ENCODE assay signal across 9 cellular contexts in the genomic region with DNA sequence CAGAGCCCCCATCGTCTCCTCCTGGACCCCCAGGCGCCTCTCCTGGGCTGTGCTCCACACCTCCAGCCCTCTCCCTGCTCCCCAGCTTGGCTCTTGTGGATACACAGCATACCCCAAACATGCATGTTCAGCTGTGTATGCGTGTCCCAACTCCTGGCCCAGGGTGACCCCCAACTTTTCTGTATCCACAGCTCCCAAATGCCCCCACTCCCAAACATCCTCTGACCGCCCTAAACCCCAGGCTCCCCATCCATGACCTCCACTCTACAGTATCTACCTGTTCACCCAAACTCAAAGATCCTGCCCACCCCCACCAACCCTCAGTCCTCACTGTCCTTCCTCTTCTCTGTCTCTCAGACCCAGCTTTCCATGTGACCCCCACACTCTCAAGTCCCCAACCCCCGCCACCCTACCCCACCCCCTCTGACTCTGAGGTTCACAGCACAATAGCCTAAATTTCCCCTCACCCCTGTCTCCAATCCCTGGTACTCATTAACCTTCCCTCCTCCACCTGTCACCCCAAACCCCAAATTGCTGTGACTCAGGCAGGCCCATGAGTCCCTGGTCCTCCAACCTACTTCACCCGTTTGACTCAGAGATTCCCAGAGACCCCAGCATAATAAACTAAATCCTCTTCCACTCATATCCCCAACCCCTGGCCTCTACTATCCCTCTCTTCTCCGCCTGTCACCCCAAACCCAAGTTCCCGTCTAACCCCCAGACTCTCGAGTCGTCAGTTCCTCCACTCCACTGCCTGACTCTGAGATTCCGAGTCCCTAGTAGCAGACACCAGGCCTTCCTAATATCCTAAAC. TPM values are rescaled to one million over a fixed set of nuclear protein-coding genes. Genes with fewer than 3 reads are reported as not detected.
DNase-seq lines count a peak whose midpoint lies in the region; ATAC-seq, FAIRE-seq and TF ChIP-seq lines count a peak whose summit lies in the region.
"Had no signal": no experiment of that assay in that cellular context is flagged by ENCODE, and none has a peak within 500 bp of the region (broad histone marks: within the 10 kb centered on the region; RNA-seq: fewer than 3 reads in every experiment).

No MANE protein-coding gene starts in this region.

- H3K79me2 ChIP-seq in HCT116 (ENCODE audit: insufficient read depth, low read length) (peaks cover 61% of the 10 kb centered on the region), hepatocyte (peaks cover 67% of the 10 kb centered on the region)

- no peaks in the 10 kb centered on the region for H3K9me2 ChIP-seq in HCT116 (ENCODE audit: insufficient read depth)
- no peaks in the 10 kb centered on the region for H3K9me2 ChIP-seq in hepatocyte (replicated peaks; ENCODE audit: insufficient read depth)

- peak overlapping the region; percentile 89 for H3K4me3 Mint-ChIP-seq in activated CD8-positive, alpha-beta T cell treated with anti-CD3 and anti-CD28 coated beads, Interleukin-2, amount 10 ng/mL, durations not matched to agents 7 days and 5 days

- DNase-seq in HCT116 (ENCODE audit: low read depth, low spot score): no peak
- DNase-seq in activated CD8-positive, alpha-beta T cell treated with anti-CD3 and anti-CD28 coated beads, Interleukin-2, amount 10 ng/mL, durations not matched to agents 7 days and 5 days: peak; percentile 31
- DNase-seq in hepatocyte (ENCODE audit: low spot score): peak; percentile 5
- no peak for DNase-seq in small intestine
- DNase-seq in NCI-H524 (lab: John Stamatoyannopoulos, UW): no peak
- DNase-seq in HEK293T (ENCODE audit: extremely low spot score): no peak

- H3K27me3 ChIP-seq in HCT116 (ENCODE audit: insufficient read depth, low read length): no peaks in the 10 kb centered on the region
- H3K27me3 ChIP-seq in hepatocyte: no peaks in the 10 kb centered on the region
- no peaks in the 10 kb centered on the region for H3K27me3 ChIP-seq in small intestine (ENCODE audit: control insufficient read depth in 2 of 2, insufficient read depth in 2 of 2, low read length in 2 of 2)

- H3K4me1 ChIP-seq in HCT116 (ENCODE audit: control insufficient read depth in 1 of 2, insufficient read depth in 2 of 2, low read length in 2 of 2): peaks cover 26 to 52% of the 10 kb centered on the region in 2 experiments
- peaks cover 27% of the 10 kb centered on the region for H3K4me1 ChIP-seq in hepatocyte (ENCODE audit: insufficient read depth)
- peaks cover 4 to 5% of the 10 kb centered on the region in 2 donors for H3K4me1 ChIP-seq in small intestine (ENCODE audit: control insufficient read depth in 2 of 2, insufficient read depth in 1 of 2, low read depth in 1 of 2, low read length in 1 of 2)

- H3K9ac ChIP-seq in HCT116 (ENCODE audit: low read length): peak overlapping the region; percentile 94

- no peak for ATAC-seq in HCT116
- no peak for ATAC-seq in activated CD8-positive, alpha-beta T cell treated with anti-CD3 and anti-CD28 coated beads, Interleukin-2, amount 10 ng/mL, durations not matched to agents 7 days and 5 days
- no peak for ATAC-seq in GM21717 (IDR thresholded peaks at IDR 0.05; ENCODE audit: unreplicated experiment)
- ATAC-seq in GM19467 (IDR thresholded peaks at IDR 0.05; ENCODE audit: unreplicated experiment): no peak

- TF ChIP-seq RAD21 in HCT116 (IDR thresholded peaks at IDR 0.05; ENCODE audit: low read depth): no peak

- TF ChIP-seq POLR2A in HCT116 (IDR thresholded peaks at IDR 0.05; ENCODE audit: borderline replicate concordance, extremely low read depth, insufficient read depth, insufficient read length): no peak

- no TSS peak for BruUV-seq in HCT116 (replicated peaks; lab: Mats Ljungman, UMichigan)

- H4K20me1 ChIP-seq in HCT116 (ENCODE audit: insufficient read depth) (no peaks in the 10 kb centered on the region), hepatocyte (ENCODE audit: insufficient read depth, poor library complexity, severe bottlenecking) (no peaks in the 10 kb centered on the region)

- CTCF ChIA-PET in HCT116 (lab: Charles Lee) (no interaction called here), HEK293T (lab: Yijun Ruan, JAX) (no interaction called here)
- CTCF ChIA-PET in activated CD8-positive, alpha-beta T cell treated with anti-CD3 and anti-CD28 coated beads, Interleukin-2, amount 10 ng/mL, durations not matched to agents 7 days and 5 days (lab: Charles Lee): interaction anchor here (1.3 kb wide), 1 partner anchor 37 kb away, joined by 5 read pairs; no protein-coding TSS in a partner anchor

- peaks cover 67% of the 10 kb centered on the region for H3K4me1 Mint-ChIP-seq in activated CD8-positive, alpha-beta T cell treated with anti-CD3 and anti-CD28 coated beads, Interleukin-2, amount 10 ng/mL, durations not matched to agents 7 days and 5 days (ENCODE audit: low read depth)

- H3K36me3 ChIP-seq in HCT116 (ENCODE audit: control insufficient read depth in 1 of 2, insufficient read depth in 2 of 2, low read length in 2 of 2) (peaks cover 10 to 20% of the 10 kb centered on the region in 2 experiments; a peak in 2 of 4 replicates), hepatocyte (replicated peaks; ENCODE audit: insufficient read depth, low read depth) (no peaks in the 10 kb centered on the region), small intestine (ENCODE audit: control insufficient read depth in 2 of 2, insufficient read depth in 2 of 2, low read length in 2 of 2) (peaks cover 3 to 13% of the 10 kb centered on the region in 2 donors)

- H3K27ac ChIP-seq in HCT116 (ENCODE audit: low read depth, low read length) (peak overlapping the region; percentile 98), hepatocyte (peak overlapping the region; percentile 96), small intestine (ENCODE audit: low read depth in 1 of 2, low read length in 1 of 2) (peak overlapping the region; percentile 86 to 99)

- H3K9me3 Mint-ChIP-seq in activated CD8-positive, alpha-beta T cell treated with anti-CD3 and anti-CD28 coated beads, Interleukin-2, amount 10 ng/mL, durations not matched to agents 7 days and 5 days (ENCODE audit: insufficient read depth): no peaks in the 10 kb centered on the region

- H3K9me3 ChIP-seq in HCT116 (ENCODE audit: control insufficient read depth in 1 of 2, insufficient read depth in 1 of 2, low read depth in 1 of 2, low read length in 2 of 2) (no peaks in the 10 kb centered on the region), hepatocyte (ENCODE audit: low read depth) (no peaks in the 10 kb centered on the region), small intestine (ENCODE audit: control insufficient read depth, low read depth) (no peaks in the 10 kb centered on the region)

- intact Hi-C loops in HCT116 (cut with micrococcal nuclease): no loop called here

- RAD21 ChIA-PET in HCT116 (lab: Charles Lee; ENCODE audit: low non-redundant PET in 1 of 2, low total read pairs in 2 of 2, uncharacterized antibody in 2 of 2, unreplicated experiment in 2 of 2): no interaction called here

- H3K4me2 ChIP-seq in HCT116 (ENCODE audit: low read length) (peak overlapping the region; percentile 92), hepatocyte (peak overlapping the region; percentile 94)

- FAIRE-seq in small intestine (lab: Jason Lieb, UNC): no peak
- FAIRE-seq: endometrium had no signal

- H3K4me3 ChIP-seq in HCT116 (replicated peaks in 1 of 2; ENCODE audit: low read depth in 1 of 2, low read length in 2 of 2) (peak overlapping the region; percentile 74 to 99), hepatocyte (peak overlapping the region; percentile 78), small intestine (ENCODE audit: low read depth in 1 of 2, low read length in 2 of 2) (peak overlapping the region; percentile 65 to 86)

- POLR2A ChIA-PET in HCT116 (lab: Charles Lee) (no interaction called here), HEK293T (lab: Yijun Ruan, JAX) (interaction anchor here (0.8 to 5.4 kb wide), 7 partner anchors 8 to 37 kb away, joined by 3 to 58 read pairs (median 5); a partner anchor contains a TSS)
- POLR2A ChIA-PET in activated CD8-positive, alpha-beta T cell treated with anti-CD3 and anti-CD28 coated beads, Interleukin-2, amount 10 ng/mL, durations not matched to agents 7 days and 5 days (lab: Charles Lee): interaction anchor here (0.9 to 1.5 kb wide), 4 partner anchors 12 to 43 kb away, joined by 3 to 5 read pairs (median 4); a partner anchor contains a TSS

- WGBS in hepatocyte (ENCODE audit: low lambda C conversion rate, missing lambda C conversion rate): 44% methylated on average over 8 of the region's 11 CpGs
- WGBS in small intestine, 3 donors: 18 to 25% (median 20%) methylated on average over 10 to 11 of the region's 11 CpGs

- TF ChIP-seq CTCF in HCT116 (IDR thresholded peaks at IDR 0.05 in 2 of 3, conservative IDR thresholded peaks at IDR 0.05 in 1 of 3; ENCODE audit: borderline replicate concordance in 1 of 3, insufficient read depth in 1 of 3, low read depth in 2 of 3, low read length in 2 of 3) (no peak), hepatocyte (IDR thresholded peaks at IDR 0.05; ENCODE audit: poor library complexity) (no peak)

- no peak overlapping the region for H2AFZ ChIP-seq in HCT116 (ENCODE audit: low read depth, low read length, poor library complexity, severe bottlenecking)
- no peak overlapping the region for H2AFZ ChIP-seq in hepatocyte

- H3K27ac Mint-ChIP-seq in activated CD8-positive, alpha-beta T cell treated with anti-CD3 and anti-CD28 coated beads, Interleukin-2, amount 10 ng/mL, durations not matched to agents 7 days and 5 days: peak overlapping the region; percentile 96

- H3K27me3 Mint-ChIP-seq in activated CD8-positive, alpha-beta T cell treated with anti-CD3 and anti-CD28 coated beads, Interleukin-2, amount 10 ng/mL, durations not matched to agents 7 days and 5 days (ENCODE audit: low read depth): no peaks in the 10 kb centered on the region

- H3K36me3 Mint-ChIP-seq in activated CD8-positive, alpha-beta T cell treated with anti-CD3 and anti-CD28 coated beads, Interleukin-2, amount 10 ng/mL, durations not matched to agents 7 days and 5 days (ENCODE audit: low read depth): peaks cover 63% of the 10 kb centered on the region

RNA-seq across cellular contexts. Expression of a gene that starts 1.0 kb away (rescaled TPM):
- total RNA-seq in HCT116 (2021; ENCODE audit: unreplicated experiment): 120 TPM
- polyA plus RNA-seq in HCT116 (2012): 164 and 172 TPM in 2 replicates
- total RNA-seq in activated CD8-positive, alpha-beta T cell treated with anti-CD3 and anti-CD28 coated beads, Interleukin-2, amount 10 ng/mL, durations not matched to agents 7 days and 5 days: 10 to 100 TPM; 80.7 to 94.1 TPM
- 48.5 and 54.4 TPM in 2 replicates for total RNA-seq in hepatocyte
- 111 TPM in 2 replicates for polyA plus RNA-seq in hepatocyte
- 10 to 100 TPM; 42.7 to 53.4 (median 45.7) TPM for polyA plus RNA-seq in small intestine

RNA-seq across cellular contexts. Expression of a gene that starts 2.6 kb away (rescaled TPM):
- 125 TPM for total RNA-seq in HCT116 (2021; ENCODE audit: unreplicated experiment)
- polyA plus RNA-seq in HCT116 (2012): 183 and 204 TPM in 2 replicates
- total RNA-seq in activated CD8-positive, alpha-beta T cell treated with anti-CD3 and anti-CD28 coated beads, Interleukin-2, amount 10 ng/mL, durations not matched to agents 7 days and 5 days: 100 to 1,000 TPM; 108 to 114 TPM
- total RNA-seq in hepatocyte: 88.4 and 122 TPM in 2 replicates
- 188 and 196 TPM in 2 replicates for polyA plus RNA-seq in hepatocyte
- polyA plus RNA-seq in small intestine: 100 to 1,000 TPM; 165 to 384 (median 304) TPM

RNA-seq across cellular contexts. Expression of a gene that starts 13.6 kb away (rescaled TPM):
- total RNA-seq in HCT116 (2021; ENCODE audit: unreplicated experiment): 908 TPM
- polyA plus RNA-seq in HCT116 (2012): 1,271 and 1,421 TPM in 2 replicates
- 100 to 1,000 TPM; 476 to 528 TPM for total RNA-seq in activated CD8-positive, alpha-beta T cell treated with anti-CD3 and anti-CD28 coated beads, Interleukin-2, amount 10 ng/mL, durations not matched to agents 7 days and 5 days
- total RNA-seq in hepatocyte: 189 and 191 TPM in 2 replicates
- 159 and 180 TPM in 2 replicates for polyA plus RNA-seq in hepatocyte
- polyA plus RNA-seq in small intestine: 100 to 1,000 TPM; 151 to 200 (median 155) TPM

RNA-seq across cellular contexts. Expression of a gene that starts 15.7 kb away (rescaled TPM):
- 33.0 TPM for total RNA-seq in HCT116 (2021; ENCODE audit: unreplicated experiment)
- 25.9 and 31.2 TPM in 2 replicates for polyA plus RNA-seq in HCT116 (2012)
- total RNA-seq in activated CD8-positive, alpha-beta T cell treated with anti-CD3 and anti-CD28 coated beads, Interleukin-2, amount 10 ng/mL, durations not matched to agents 7 days and 5 days: 10 to 100 TPM; 20.0 to 20.6 TPM
- 19.0 and 23.5 TPM in 2 replicates for total RNA-seq in hepatocyte
- 19.9 and 29.0 TPM in 2 replicates for polyA plus RNA-seq in hepatocyte
- polyA plus RNA-seq in small intestine: 10 to 100 TPM; 17.5 to 64.0 (median 25.7) TPM

RNA-seq across cellular contexts. Expression of a gene that starts 37.8 kb away (rescaled TPM):
- 12.0 TPM for total RNA-seq in HCT116 (2021; ENCODE audit: unreplicated experiment)
- polyA plus RNA-seq in HCT116 (2012): 10.6 and 10.8 TPM in 2 replicates
- 10 to 100 TPM; 13.9 to 16.7 TPM for total RNA-seq in activated CD8-positive, alpha-beta T cell treated with anti-CD3 and anti-CD28 coated beads, Interleukin-2, amount 10 ng/mL, durations not matched to agents 7 days and 5 days
- 3.3 and 5.4 TPM in 2 replicates for total RNA-seq in hepatocyte
- 18.5 and 21.6 TPM in 2 replicates for polyA plus RNA-seq in hepatocyte
- polyA plus RNA-seq in small intestine: 1 to 10 TPM; 4.7 to 7.9 (median 5.9) TPM

Comparison
In these comparisons a context has a peak if more than half of its experiments do, and no peak if none do; other contexts are left out.
1. DNase-seq: peak in activated CD8-positive, alpha-beta T cell treated with anti-CD3 and anti-CD28 coated beads, Interleukin-2, amount 10 ng/mL, durations not matched to agents 7 days and 5 days (single experiment) and hepatocyte (single experiment); none in HCT116 (single experiment), small intestine (single experiment), NCI-H524 (0 of 2) and HEK293T (single experiment).
2. Peak in every context shown above with its lines, with median percentiles within 50 percentile points of each other: H3K27ac ChIP-seq and H3K4me3 ChIP-seq.